ENCODE assay signal across 1 cellular context in genomic region chr11:449889-450808, GRCh38.
A peak's percentile ranks its signal among the peaks of the same experiment; 100 is the strongest.
TF ChIP-seq lines count a peak whose summit lies in the region.

TSS of gene PTDSS2 (plus strand) at chr11:450279. CDS start at chr11:450456, 177 bp downstream.

TF ChIP-seq in HepG2, 621 proteins besides CTCF, POLR2A, EP300 and RAD21 (continued from another document and continues in another):
- TF ChIP-seq THAP9 (CRISPR knock-in tag; IDR thresholded peaks at IDR 0.05; ENCODE audit: borderline replicate concordance) (peak; percentile 32; the same call in 1 of the 2 replicates), RELA (CRISPR knock-in tag; IDR thresholded peaks at IDR 0.05) (peak; percentile 59; the same call in 1 of the 2 replicates), ZSCAN25 (CRISPR knock-in tag; IDR thresholded peaks at IDR 0.05) (peak; percentile 82), ZNF766 (CRISPR knock-in tag; IDR thresholded peaks at IDR 0.05; ENCODE audit: borderline replicate concordance) (peak; percentile 66; the same call in 1 of the 2 replicates), ZNF468 (CRISPR knock-in tag; IDR thresholded peaks at IDR 0.05) (0 out of 2 replicates have a peak, but pooled peaks have one; percentile 40), MEIS2 (CRISPR knock-in tag; IDR thresholded peaks at IDR 0.05) (peak; percentile 48; the same call in 1 of the 2 replicates), KDM5A (IDR thresholded peaks at IDR 0.05; ENCODE audit: borderline replicate concordance, low read length) (peak; percentile 81; the same call in 1 of the 2 replicates), SMAD3 (CRISPR knock-in tag; IDR thresholded peaks at IDR 0.05) (0 out of 2 replicates have a peak, but pooled peaks have one; percentile 57), ZBTB25 (CRISPR knock-in tag; IDR thresholded peaks at IDR 0.05) (peak; percentile 93; the same call in 1 of the 2 replicates), ZNF790 (CRISPR knock-in tag; IDR thresholded peaks at IDR 0.05; ENCODE audit: borderline replicate concordance) (peak; percentile 50; the same call in 1 of the 2 replicates), NR2F6 (IDR thresholded peaks at IDR 0.05) (no peak), NR2F6 (CRISPR knock-in tag; IDR thresholded peaks at IDR 0.05) (peak; percentile 68; the same call in 1 of the 2 replicates), TCF12 (IDR thresholded peaks at IDR 0.05) (no peak), TCF12 (CRISPR knock-in tag; IDR thresholded peaks at IDR 0.05) (no peak), NFYB (CRISPR knock-in tag; IDR thresholded peaks at IDR 0.05) (peak; percentile 72), ZMYM2 (CRISPR knock-in tag; IDR thresholded peaks at IDR 0.05) (no peak), MIER2 (CRISPR knock-in tag; IDR thresholded peaks at IDR 0.05) (0 out of 2 replicates have a peak, but pooled peaks have one; percentile 12), NONO (IDR thresholded peaks at IDR 0.05) (no peak), NONO (CRISPR knock-in tag; conservative IDR thresholded peaks at IDR 0.05) (peak; percentile 83), FOXO1 (CRISPR knock-in tag; IDR thresholded peaks at IDR 0.05) (peak; percentile 53), HMG20A (CRISPR knock-in tag; IDR thresholded peaks at IDR 0.05; ENCODE audit: borderline replicate concordance) (no peak), TFE3 (CRISPR knock-in tag; IDR thresholded peaks at IDR 0.05) (peak; percentile 40; the same call in 1 of the 2 replicates), ZNF614 (CRISPR knock-in tag; IDR thresholded peaks at IDR 0.05; ENCODE audit: borderline replicate concordance) (no peak; the same call in 1 of the 2 replicates), CREBL2 (CRISPR knock-in tag; IDR thresholded peaks at IDR 0.05; ENCODE audit: borderline replicate concordance) (no peak; the same call in 1 of the 2 replicates), GFI1 (CRISPR knock-in tag; IDR thresholded peaks at IDR 0.05; ENCODE audit: borderline replicate concordance) (0 out of 2 replicates have a peak, but pooled peaks have one; percentile 64), NFE2L1 (CRISPR knock-in tag; IDR thresholded peaks at IDR 0.05; ENCODE audit: borderline replicate concordance) (no peak), HES4 (CRISPR knock-in tag; IDR thresholded peaks at IDR 0.05; ENCODE audit: borderline replicate concordance) (0 out of 2 replicates have a peak, but pooled peaks have one; percentile 9), SCMH1 (CRISPR knock-in tag; IDR thresholded peaks at IDR 0.05; ENCODE audit: borderline replicate concordance) (no peak), PHF5A (CRISPR knock-in tag; IDR thresholded peaks at IDR 0.05; ENCODE audit: low read depth, unreplicated experiment) (peak; percentile 46), FOXO4 (CRISPR knock-in tag; conservative IDR thresholded peaks at IDR 0.05) (0 out of 2 replicates have a peak, but pooled peaks have one; percentile 41), PHF20 (CRISPR knock-in tag; IDR thresholded peaks at IDR 0.05) (peak; percentile 66), ZNF275 (CRISPR knock-in tag; IDR thresholded peaks at IDR 0.05; ENCODE audit: borderline replicate concordance) (peak; percentile 73; the same call in 1 of the 2 replicates), YY1 (IDR thresholded peaks at IDR 0.05; ENCODE audit: insufficient read depth, insufficient replicate concordance, low read depth, low read length) (peak; percentile 83), PAX8 (CRISPR knock-in tag; IDR thresholded peaks at IDR 0.05; ENCODE audit: borderline replicate concordance) (peak; percentile 64; the same call in 1 of the 2 replicates), ZNF850 (CRISPR knock-in tag; conservative IDR thresholded peaks at IDR 0.05) (no peak), ZSCAN31 (CRISPR knock-in tag; IDR thresholded peaks at IDR 0.05; ENCODE audit: low read depth) (peak; percentile 74; the same call in 1 of the 2 replicates), SMAD9 (CRISPR knock-in tag; IDR thresholded peaks at IDR 0.05) (0 out of 2 replicates have a peak, but pooled peaks have one; percentile 31), ARHGAP35 (CRISPR knock-in tag; IDR thresholded peaks at IDR 0.05; ENCODE audit: borderline replicate concordance) (peak; percentile 77; the same call in 1 of the 2 replicates), ISX (CRISPR knock-in tag; conservative IDR thresholded peaks at IDR 0.05) (no peak), BCLAF1 (IDR thresholded peaks at IDR 0.05) (no peak), GABPA (IDR thresholded peaks at IDR 0.05; ENCODE audit: low read depth, low read length) (no peak), GABPA (CRISPR knock-in tag; IDR thresholded peaks at IDR 0.05; ENCODE audit: low read depth) (peak; percentile 77), HNF1B (CRISPR knock-in tag; IDR thresholded peaks at IDR 0.05) (peak; percentile 15; the same call in 1 of the 2 replicates), ZFAT (CRISPR knock-in tag; conservative IDR thresholded peaks at IDR 0.05) (0 out of 2 replicates have a peak, but pooled peaks have one; percentile 5), ZBTB1 (CRISPR knock-in tag; IDR thresholded peaks at IDR 0.05; ENCODE audit: borderline replicate concordance) (no peak), FOXP4 (CRISPR knock-in tag; IDR thresholded peaks at IDR 0.05) (peak; percentile 53; the same call in 1 of the 2 replicates), SAFB2 (CRISPR knock-in tag; IDR thresholded peaks at IDR 0.05; ENCODE audit: borderline replicate concordance, low read depth) (no peak; the same call in 1 of the 2 replicates), SOX5 (CRISPR knock-in tag; IDR thresholded peaks at IDR 0.05; ENCODE audit: borderline replicate concordance) (peak; percentile 42; the same call in 1 of the 2 replicates)
